ENCODE assay signal across 1 cellular context in the genomic region with DNA sequence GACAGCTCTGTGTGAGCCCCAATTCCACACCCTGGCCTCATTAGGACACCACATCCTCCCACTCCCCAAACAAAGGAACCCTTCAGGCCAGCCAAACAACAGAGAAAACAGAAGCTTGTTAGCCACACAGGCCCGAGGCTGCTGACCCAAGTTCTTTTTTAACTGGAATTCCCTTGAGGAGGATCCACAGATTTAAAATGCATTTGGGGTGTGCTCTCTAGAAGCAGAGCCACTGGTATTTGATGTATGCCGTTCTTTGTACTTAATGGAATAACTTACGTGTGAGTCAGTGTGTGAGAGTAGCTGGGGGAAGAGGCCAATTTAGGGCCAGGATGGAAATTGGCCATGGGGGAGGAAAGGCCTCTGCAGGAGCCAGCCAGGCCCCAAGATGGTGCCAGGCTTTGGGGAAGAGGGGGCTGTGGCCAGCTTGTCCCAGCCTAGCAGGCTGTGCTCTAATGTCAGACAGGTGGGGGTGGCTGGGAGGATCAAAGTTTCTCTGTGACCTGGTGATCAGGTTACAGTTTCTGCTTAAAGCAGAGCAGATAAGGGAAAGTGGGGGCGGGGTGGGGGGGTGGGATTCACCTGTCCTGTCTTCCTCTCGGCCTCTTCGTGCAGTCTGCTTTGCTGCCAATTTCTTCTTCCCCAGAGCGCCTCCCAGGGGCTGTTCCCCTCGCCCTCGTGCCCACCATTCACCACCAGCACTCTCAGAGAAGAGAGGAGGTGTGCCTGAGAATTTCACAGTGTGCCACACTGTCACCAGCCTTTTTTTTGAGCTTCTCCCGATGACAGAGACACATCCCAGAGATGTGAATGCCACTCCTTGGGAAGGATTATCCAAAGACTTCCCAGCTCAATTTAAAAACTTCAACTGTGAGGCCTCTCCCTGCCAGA.
TF ChIP-seq lines count a peak whose summit lies in the region.

No MANE protein-coding gene starts in this region.

TF ChIP-seq in H1, 55 proteins besides CTCF, POLR2A, EP300 and RAD21:
- no peak for TF ChIP-seq TAF7 (optimal IDR thresholded peaks at IDR 0.05; ENCODE audit: borderline replicate concordance, low read depth, low read length)
- TF ChIP-seq PHF8 (conservative IDR thresholded peaks at IDR 0.05; ENCODE audit: low read depth, low read length) = no peak
- TF ChIP-seq CBX8 (IDR thresholded peaks at IDR 0.05; ENCODE audit: borderline replicate concordance, low read depth, low read length) = no peak
- TF ChIP-seq SP4 (IDR thresholded peaks at IDR 0.05; ENCODE audit: low read length) = no peak
- no peak for TF ChIP-seq KDM4A (IDR thresholded peaks at IDR 0.05; ENCODE audit: low read depth, low read length, severe bottlenecking)
- TF ChIP-seq CEBPB (IDR thresholded peaks at IDR 0.05; ENCODE audit: low read depth, low read length) = no peak
- no peak for TF ChIP-seq SP2 (IDR thresholded peaks at IDR 0.05; ENCODE audit: low read length)
- no peak for TF ChIP-seq SAP30 (IDR thresholded peaks at IDR 0.05; ENCODE audit: insufficient read depth, insufficient replicate concordance, low read length)
- no peak for TF ChIP-seq TCF12 (IDR thresholded peaks at IDR 0.05; ENCODE audit: low read depth, low read length)
- TF ChIP-seq RBBP5 (IDR thresholded peaks at IDR 0.05; ENCODE audit: borderline replicate concordance, low read depth, low read length) = 0 out of 2 replicates have a peak, but pooled peaks have one; percentile 30
- no peak for TF ChIP-seq HDAC6 (IDR thresholded peaks at IDR 0.05; ENCODE audit: low read depth, low read length)
- no peak for TF ChIP-seq NRF1 (IDR thresholded peaks at IDR 0.05; ENCODE audit: low read depth, low read length)
- no peak for TF ChIP-seq SIN3A (conservative IDR thresholded peaks at IDR 0.05 in 1 of 2, IDR thresholded peaks at IDR 0.05 in 1 of 2; ENCODE audit: low read depth in 1 of 2, low read length in 2 of 2)
- TF ChIP-seq RFX5 (IDR thresholded peaks at IDR 0.05; ENCODE audit: borderline replicate concordance, low read depth, low read length) = no peak
- TF ChIP-seq SIX5 (IDR thresholded peaks at IDR 0.05; ENCODE audit: low read depth, low read length) = no peak
- TF ChIP-seq CREB1 (IDR thresholded peaks at IDR 0.05) = no peak
- peak; percentile 22; the same call in 1 of the 2 replicates for TF ChIP-seq SP1 (IDR thresholded peaks at IDR 0.05; ENCODE audit: low read depth, low read length)
- TF ChIP-seq POLR2AphosphoS5 (IDR thresholded peaks at IDR 0.05; ENCODE audit: low read depth, low read length) = no peak
- TF ChIP-seq JUND (IDR thresholded peaks at IDR 0.05; ENCODE audit: low read length) = peak; percentile 71
- TF ChIP-seq SRF (IDR thresholded peaks at IDR 0.05; ENCODE audit: low read depth, low read length) = no peak
- no peak for TF ChIP-seq RNF2 (IDR thresholded peaks at IDR 0.05; ENCODE audit: borderline replicate concordance, low read depth, low read length, missing control alignments, poor library complexity, severe bottlenecking)
- no peak for TF ChIP-seq NANOG (IDR thresholded peaks at IDR 0.05; ENCODE audit: insufficient read depth, low read depth, low read length, poor library complexity, severe bottlenecking)
- TF ChIP-seq POU5F1 (IDR thresholded peaks at IDR 0.05; ENCODE audit: low read depth, low read length) = no peak
- no peak for TF ChIP-seq KDM5A (IDR thresholded peaks at IDR 0.05; ENCODE audit: low read length)
- TF ChIP-seq HDAC2 (IDR thresholded peaks at IDR 0.05; ENCODE audit: borderline replicate concordance in 1 of 2, low read depth in 2 of 2, low read length in 2 of 2) = no peak
- TF ChIP-seq SUZ12 (IDR thresholded peaks at IDR 0.05; ENCODE audit: low read length) = no peak
- TF ChIP-seq RXRA (IDR thresholded peaks at IDR 0.05; ENCODE audit: insufficient read depth, low read depth, low read length) = no peak
- TF ChIP-seq JUN (IDR thresholded peaks at IDR 0.05; ENCODE audit: low read depth, low read length) = no peak; the same call in 1 of the 2 replicates
- no peak for TF ChIP-seq FOSL1 (IDR thresholded peaks at IDR 0.05; ENCODE audit: insufficient read depth, low read depth, low read length)
- no peak for TF ChIP-seq KDM1A (IDR thresholded peaks at IDR 0.05; ENCODE audit: borderline replicate concordance, low read length)
- no peak for TF ChIP-seq GABPA (IDR thresholded peaks at IDR 0.05; ENCODE audit: borderline replicate concordance, insufficient read depth, low read length)
- TF ChIP-seq, protein P1, sequence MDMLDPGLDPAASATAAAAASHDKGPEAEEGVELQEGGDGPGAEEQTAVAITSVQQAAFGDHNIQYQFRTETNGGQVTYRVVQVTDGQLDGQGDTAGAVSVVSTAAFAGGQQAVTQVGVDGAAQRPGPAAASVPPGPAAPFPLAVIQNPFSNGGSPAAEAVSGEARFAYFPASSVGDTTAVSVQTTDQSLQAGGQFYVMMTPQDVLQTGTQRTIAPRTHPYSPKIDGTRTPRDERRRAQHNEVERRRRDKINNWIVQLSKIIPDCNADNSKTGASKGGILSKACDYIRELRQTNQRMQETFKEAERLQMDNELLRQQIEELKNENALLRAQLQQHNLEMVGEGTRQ (IDR thresholded peaks at IDR 0.05; ENCODE audit: low read length) = no peak
- TF ChIP-seq, protein P2, sequence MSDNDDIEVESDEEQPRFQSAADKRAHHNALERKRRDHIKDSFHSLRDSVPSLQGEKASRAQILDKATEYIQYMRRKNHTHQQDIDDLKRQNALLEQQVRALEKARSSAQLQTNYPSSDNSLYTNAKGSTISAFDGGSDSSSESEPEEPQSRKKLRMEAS (IDR thresholded peaks at IDR 0.05) = peak; percentile 26; the same call in 1 of the 2 replicates
- TF ChIP-seq, protein P3, sequence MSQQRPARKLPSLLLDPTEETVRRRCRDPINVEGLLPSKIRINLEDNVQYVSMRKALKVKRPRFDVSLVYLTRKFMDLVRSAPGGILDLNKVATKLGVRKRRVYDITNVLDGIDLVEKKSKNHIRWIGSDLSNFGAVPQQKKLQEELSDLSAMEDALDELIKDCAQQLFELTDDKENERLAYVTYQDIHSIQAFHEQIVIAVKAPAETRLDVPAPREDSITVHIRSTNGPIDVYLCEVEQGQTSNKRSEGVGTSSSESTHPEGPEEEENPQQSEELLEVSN (IDR thresholded peaks at IDR 0.05) = no peak
- TF ChIP-seq EZH2 (IDR thresholded peaks at IDR 0.05; ENCODE audit: low read depth, low read length, severe bottlenecking) = no peak
- no peak for TF ChIP-seq BACH1 (IDR thresholded peaks at IDR 0.05; ENCODE audit: low read length)
- no peak for TF ChIP-seq TEAD4 (IDR thresholded peaks at IDR 0.05; ENCODE audit: low read depth, low read length)
- TF ChIP-seq ATF3 (IDR thresholded peaks at IDR 0.05; ENCODE audit: insufficient read depth, low read depth, low read length) = no peak
- 0 out of 2 replicates have a peak, but pooled peaks have one; percentile 13 for TF ChIP-seq TBP (IDR thresholded peaks at IDR 0.05; ENCODE audit: low read depth, low read length)
- TF ChIP-seq SIRT6 (IDR thresholded peaks at IDR 0.05; ENCODE audit: low read length) = no peak
- no peak; the same call in 1 of the 2 replicates for TF ChIP-seq TAF1 (IDR thresholded peaks at IDR 0.05; ENCODE audit: low read depth, low read length)
- peak; percentile 64 for TF ChIP-seq ASH2L (IDR thresholded peaks at IDR 0.05; ENCODE audit: low read length)
- no peak for TF ChIP-seq MAFK (IDR thresholded peaks at IDR 0.05; ENCODE audit: low read depth, low read length)
- no peak for TF ChIP-seq BRCA1 (IDR thresholded peaks at IDR 0.05; ENCODE audit: low read depth, low read length)
- no peak for TF ChIP-seq CTBP2 (IDR thresholded peaks at IDR 0.05; ENCODE audit: borderline replicate concordance, insufficient read depth, insufficient read length, low read length)
- no peak for TF ChIP-seq BCL11A (IDR thresholded peaks at IDR 0.05; ENCODE audit: low read depth in 2 of 2, low read length in 2 of 2)
- no peak for TF ChIP-seq CHD2 (IDR thresholded peaks at IDR 0.05; ENCODE audit: low read length)
- TF ChIP-seq ATF2 (IDR thresholded peaks at IDR 0.05; ENCODE audit: low read length) = no peak
- TF ChIP-seq YY1 (IDR thresholded peaks at IDR 0.05; ENCODE audit: low read depth, low read length) = 0 out of 2 replicates have a peak, but pooled peaks have one; percentile 35
- no peak for TF ChIP-seq CBX5 (IDR thresholded peaks at IDR 0.05; ENCODE audit: low read depth, low read length)
- no peak for TF ChIP-seq EGR1 (IDR thresholded peaks at IDR 0.05; ENCODE audit: borderline replicate concordance, low read depth, low read length)
- no peak for TF ChIP-seq CHD1 (IDR thresholded peaks at IDR 0.05; ENCODE audit: low read depth, low read length)
